Comparison of ENCODE assay signal across 34 cellular contexts in genomic region chr17:54221499-54221898, GRCh38.
DNase-seq lines count a peak whose midpoint lies in the region; ATAC-seq, FAIRE-seq and TF ChIP-seq lines count a peak whose summit lies in the region.
"Had no signal": no experiment of that assay in that cellular context is flagged by ENCODE, and none has a peak within 500 bp of the region (broad histone marks: within the 10 kb centered on the region; RNA-seq: fewer than 3 reads in every experiment).

No MANE protein-coding gene starts in this region.

- H3K4me2 ChIP-seq in A549 (no peak overlapping the region), SK-N-SH (no peak overlapping the region)
- H3K4me2 ChIP-seq: BLaER1; BLaER1 treated with 17β-estradiol and CSF1 and Interleukin-3, amounts not matched to agents 10 nM and 100 nM had no signal

- DNase-seq in A549 (ENCODE audit: low read depth in 1 of 2, low spot score in 1 of 2) (no peak), SK-N-DZ (ENCODE audit: low spot score) (peak; percentile 16), SK-N-SH (no peak), foreskin melanocyte (no peak), NCI-H2171 (lab: John Stamatoyannopoulos, UW) (no peak), right atrium auricular region (ENCODE audit: low spot score) (no peak)
- no peak for DNase-seq in stimulated activated CD4-positive, alpha-beta T cell treated with anti-CD3 and anti-CD28 coated beads, Interleukin-4, amount 100 ng/mL, for 24 hours
- DNase-seq: 8988T; ACHN; AML-193; BE2C; C1 segment of cervical spinal cord; Caco-2; Calu3; CD4-positive, alpha-beta memory T cell; CD4-positive, alpha-beta T cell; CD4-positive, CD25-positive, alpha-beta regulatory T cell; CD8-positive, alpha-beta memory T cell; CD8-positive, alpha-beta T cell; COR-L47; DMS 273 treated with DMSO at 0.1 percent for 48 hours; DMS153; DMS53; DMS79; DMS79 treated with DMSO at 0.1 percent for 48 hours; DND-41; EL had no signal

- peak; percentile 51 for FAIRE-seq in A549 (lab: Jason Lieb, UNC)
- FAIRE-seq: A204.1, D721Med had no signal

- under 1% methylated on average over 2 of the region's 2 CpGs for WGBS in A549 (ENCODE audit: missing lambda C conversion rate)
- WGBS in SK-N-SH (ENCODE audit: low lambda C conversion rate) = 5% methylated on average over 2 of the region's 2 CpGs

- H3K27me3 ChIP-seq in SK-N-SH (ENCODE audit: insufficient read depth) (no peaks in the 10 kb centered on the region), right atrium auricular region (no peaks in the 10 kb centered on the region)
- H3K27me3 ChIP-seq: BE2C; BLaER1; BLaER1 treated with 17β-estradiol and CSF1 and Interleukin-3, amounts not matched to agents 10 nM and 100 nM had no signal

- CTCF ChIA-PET in A549 (lab: Yijun Ruan, JAX) = no interaction called here
- CTCF ChIA-PET in SK-N-SH (lab: Yijun Ruan, JAX) = interaction anchor here (1.0 to 1.9 kb wide), 2 partner anchors 11 to 50 kb away, joined by 3 to 7 read pairs; no protein-coding TSS in a partner anchor

- no peak overlapping the region for H3K9ac ChIP-seq in SK-N-SH
- H3K9ac ChIP-seq: BLaER1; BLaER1 treated with 17β-estradiol and CSF1 and Interleukin-3, amounts not matched to agents 10 nM and 100 nM had no signal

- H2AFZ ChIP-seq in SK-N-SH (ENCODE audit: low read depth) = no peak overlapping the region

- H4K20me1 ChIP-seq in SK-N-SH (ENCODE audit: insufficient read depth) = no peaks in the 10 kb centered on the region
- H4K20me1 ChIP-seq: BLaER1; BLaER1 treated with 17β-estradiol and CSF1 and Interleukin-3, amounts not matched to agents 10 nM and 100 nM had no signal

- H3K36me3 ChIP-seq in SK-N-SH (replicated peaks in 1 of 2; ENCODE audit: control insufficient read depth in 1 of 2, insufficient read depth in 2 of 2, low read length in 1 of 2) = no peaks in the 10 kb centered on the region
- no peaks in the 10 kb centered on the region for H3K36me3 ChIP-seq in right atrium auricular region
- H3K36me3 ChIP-seq: BE2C; BLaER1; BLaER1 treated with 17β-estradiol and CSF1 and Interleukin-3, amounts not matched to agents 10 nM and 100 nM had no signal

- ATAC-seq in A549 (no peak), SK-N-SH treated with all-trans-retinoic acid at 6 μM for 48 hours (no peak)
- ATAC-seq: CD8-positive, alpha-beta T cell had no signal

- H3K9me3 ChIP-seq in A549 (no peaks in the 10 kb centered on the region), SK-N-SH (no peaks in the 10 kb centered on the region), right atrium auricular region (no peaks in the 10 kb centered on the region)
- H3K9me3 ChIP-seq: BE2C; BLaER1; BLaER1 treated with 17β-estradiol and CSF1 and Interleukin-3, amounts not matched to agents 10 nM and 100 nM; Caco-2 had no signal

- TF ChIP-seq RAD21 in A549 (conservative IDR thresholded peaks at IDR 0.05 in 1 of 2, IDR thresholded peaks at IDR 0.05 in 1 of 2) = no peak
- TF ChIP-seq RAD21 in SK-N-SH (IDR thresholded peaks at IDR 0.05; ENCODE audit: low read length) = no peak

- no peaks in the 10 kb centered on the region for H3F3A ChIP-seq in SK-N-SH (replicated peaks; ENCODE audit: insufficient read depth)

- no peak overlapping the region for H3K27ac ChIP-seq in A549
- H3K27ac ChIP-seq in SK-N-SH (ENCODE audit: low read depth in 2 of 2, low read length in 1 of 2) = no peak overlapping the region; a peak in 1 of 4 replicates
- H3K27ac ChIP-seq in right atrium auricular region = no peak overlapping the region
- H3K27ac ChIP-seq: 22Rv1; BLaER1; BLaER1 treated with 17β-estradiol and CSF1 and Interleukin-3, amounts not matched to agents 10 nM and 100 nM; C4-2B had no signal

- TF ChIP-seq EP300 in A549 (IDR thresholded peaks at IDR 0.05) (no peak), SK-N-SH (IDR thresholded peaks at IDR 0.05; ENCODE audit: borderline replicate concordance in 1 of 2, low read depth in 1 of 2, low read length in 1 of 2) (peak in 1 of 2 experiments; percentile 57; a peak in 1 of 4 replicates)

- H3K4me3 ChIP-seq in A549 = no peak overlapping the region
- H3K4me3 ChIP-seq in SK-N-SH (ENCODE audit: low read depth in 2 of 2, low read length in 1 of 2) = no peak overlapping the region
- H3K4me3 ChIP-seq in right atrium auricular region = no peak overlapping the region
- H3K4me3 ChIP-seq: BLaER1; BLaER1 treated with 17β-estradiol and CSF1 and Interleukin-3, amounts not matched to agents 10 nM and 100 nM had no signal

- H3K4me1 ChIP-seq in A549 (no peaks in the 10 kb centered on the region), SK-N-SH (ENCODE audit: control insufficient read depth in 1 of 2, insufficient read depth in 2 of 2, low read depth in 1 of 2, low read length in 1 of 2) (peaks cover 0 to 8% of the 10 kb centered on the region in 2 experiments; a peak in 1 of 4 replicates), right atrium auricular region (no peaks in the 10 kb centered on the region)
- H3K4me1 ChIP-seq: BE2C; BLaER1; BLaER1 treated with 17β-estradiol and CSF1 and Interleukin-3, amounts not matched to agents 10 nM and 100 nM; Caco-2 had no signal

- H3K79me2 ChIP-seq in SK-N-SH (ENCODE audit: insufficient read depth) = no peaks in the 10 kb centered on the region

- POLR2A ChIA-PET in A549 (lab: Yijun Ruan, JAX) = no interaction called here
- POLR2A ChIA-PET in SK-N-SH (lab: Yijun Ruan, JAX) = no interaction called here

- TF ChIP-seq CTCF in A549 (IDR thresholded peaks at IDR 0.05) (no peak), SK-N-SH (IDR thresholded peaks at IDR 0.05) (no peak), right atrium auricular region (IDR thresholded peaks at IDR 0.05) (no peak)

- TF ChIP-seq POLR2A in A549 (IDR thresholded peaks at IDR 0.05; ENCODE audit: low read length) = no peak

- H3K9me2 ChIP-seq in SK-N-SH = no peaks in the 10 kb centered on the region

TF ChIP-seq in A549, 52 proteins besides CTCF, POLR2A, EP300 and RAD21 (continues in another document):
- TF ChIP-seq EHMT2 (IDR thresholded peaks at IDR 0.05; ENCODE audit: low read depth) = no peak
- TF ChIP-seq CEBPB (IDR thresholded peaks at IDR 0.05) = no peak
- no peak for TF ChIP-seq HES2 (IDR thresholded peaks at IDR 0.05)
- no peak for TF ChIP-seq RCOR1 (IDR thresholded peaks at IDR 0.05; ENCODE audit: low read depth, low read length)
- TF ChIP-seq CBX8 (IDR thresholded peaks at IDR 0.05) = no peak
- no peak for TF ChIP-seq ZSCAN20 (CRISPR knock-in tag; IDR thresholded peaks at IDR 0.05)
- no peak for TF ChIP-seq NFE2L2 (conservative IDR thresholded peaks at IDR 0.05; ENCODE audit: low read length)
- TF ChIP-seq MYC (IDR thresholded peaks at IDR 0.05; ENCODE audit: borderline replicate concordance, low read length) = no peak
- no peak for TF ChIP-seq HOXB13 (CRISPR knock-in tag; IDR thresholded peaks at IDR 0.05; ENCODE audit: low read depth)
- TF ChIP-seq FOSL2 (IDR thresholded peaks at IDR 0.05) = no peak
- no peak for TF ChIP-seq FOSL2 (CRISPR knock-in tag; IDR thresholded peaks at IDR 0.05)
- TF ChIP-seq JUNB (IDR thresholded peaks at IDR 0.05) = no peak
- TF ChIP-seq JUN (IDR thresholded peaks at IDR 0.05) = no peak

TF ChIP-seq in SK-N-SH, 30 proteins besides CTCF, POLR2A, EP300 and RAD21:
- TF ChIP-seq, protein P1, sequence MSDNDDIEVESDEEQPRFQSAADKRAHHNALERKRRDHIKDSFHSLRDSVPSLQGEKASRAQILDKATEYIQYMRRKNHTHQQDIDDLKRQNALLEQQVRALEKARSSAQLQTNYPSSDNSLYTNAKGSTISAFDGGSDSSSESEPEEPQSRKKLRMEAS (IDR thresholded peaks at IDR 0.05; ENCODE audit: low read depth) = no peak
- peak; percentile 61 for TF ChIP-seq GATA2 (CRISPR knock-in tag; IDR thresholded peaks at IDR 0.05)
TF ChIP-seq in SK-N-SH: peak in this region for 1.

TF ChIP-seq in SK-N-SH treated with all-trans-retinoic acid at 6 μM for 48 hours, 23 proteins besides CTCF, POLR2A, EP300 and RAD21 (continues in another document):
- TF ChIP-seq ZNF70 (CRISPR knock-in tag; IDR thresholded peaks at IDR 0.05) (no peak), OSR1 (CRISPR knock-in tag; IDR thresholded peaks at IDR 0.05) (no peak), TCF4 (CRISPR knock-in tag; IDR thresholded peaks at IDR 0.05; ENCODE audit: borderline replicate concordance) (no peak; the same call in 1 of the 2 replicates), CSDC2 (CRISPR knock-in tag; IDR thresholded peaks at IDR 0.05) (no peak), GLIS3 (CRISPR knock-in tag; IDR thresholded peaks at IDR 0.05) (0 out of 2 replicates have a peak, but pooled peaks have one; percentile 75), CREB5 (CRISPR knock-in tag; IDR thresholded peaks at IDR 0.05; ENCODE audit: low read depth) (no peak), TOX (CRISPR knock-in tag; IDR thresholded peaks at IDR 0.05; ENCODE audit: borderline replicate concordance) (no peak), PPARA (CRISPR knock-in tag; IDR thresholded peaks at IDR 0.05; ENCODE audit: borderline replicate concordance) (no peak), ISL1 (CRISPR knock-in tag; IDR thresholded peaks at IDR 0.05) (peak; percentile 92), POU6F1 (CRISPR knock-in tag; IDR thresholded peaks at IDR 0.05; ENCODE audit: borderline replicate concordance, low read depth) (peak; percentile 26; the same call in 1 of the 2 replicates), BACH2 (CRISPR knock-in tag; IDR thresholded peaks at IDR 0.05; ENCODE audit: borderline replicate concordance) (no peak), ZFP3 (CRISPR knock-in tag; IDR thresholded peaks at IDR 0.05) (no peak)
